10 cellular contexts compared by ENCODE assay signal in genomic region chr12:47807338-47807737, GRCh38. TPM values are rescaled to one million over a fixed set of nuclear protein-coding genes. Genes with fewer than 3 reads are reported as not detected.
DNase-seq lines count a peak whose midpoint lies in the region; ATAC-seq lines count a peak whose summit lies in the region.
"Had no signal": no experiment of that assay in that cellular context is flagged by ENCODE, and none has a peak within 500 bp of the region (broad histone marks: within the 10 kb centered on the region; RNA-seq: fewer than 3 reads in every experiment).

No MANE protein-coding gene starts in this region.

- H3K36me3 Mint-ChIP-seq in activated CD4-positive, alpha-beta memory T cell treated with anti-CD3 and anti-CD28 coated beads for 36 hours = peaks cover 61% of the 10 kb centered on the region

- peak; percentile 26 for DNase-seq in GM23248
- DNase-seq in activated CD4-positive, alpha-beta memory T cell treated with anti-CD3 and anti-CD28 coated beads for 36 hours = no peak
- no peak for DNase-seq in left cardiac atrium
- DNase-seq in activated CD8-positive, alpha-beta memory T cell treated with anti-CD3 and anti-CD28 coated beads for 24 hours = no peak
- no peak for DNase-seq in DMS 273 (lab: John Stamatoyannopoulos, UW; ENCODE audit: unreplicated experiment)
- DNase-seq in NCI-H69 (lab: John Stamatoyannopoulos, UW) = no peak
- no peak for DNase-seq in NCI-H2196 (lab: John Stamatoyannopoulos, UW; ENCODE audit: unreplicated experiment)
- DNase-seq: foreskin melanocyte, NCI-H345 had no signal

- peaks cover 100% of the 10 kb centered on the region for H3K79me2 ChIP-seq in GM23248 (ENCODE audit: insufficient read depth)

- H3K4me3 ChIP-seq in GM23248 = no peak overlapping the region
- peak overlapping the region in 2 of 3 donors; percentile 29 to 43 for H3K4me3 ChIP-seq in skeletal muscle tissue (ENCODE audit: low read length in 3 of 3)

- H3K36me3 ChIP-seq in GM23248 (ENCODE audit: low read depth) (peaks cover 7% of the 10 kb centered on the region; the same call in 1 of the 2 replicates), skeletal muscle tissue (ENCODE audit: control insufficient read depth in 3 of 3, insufficient read depth in 3 of 3, low read length in 3 of 3) (peaks cover 0 to 9% (median 4%) of the 10 kb centered on the region in 3 donors)

- no peaks in the 10 kb centered on the region for H3K9me2 ChIP-seq in GM23248 (ENCODE audit: insufficient read depth)

- H2AFZ ChIP-seq in GM23248 = no peak overlapping the region

- H3K9ac ChIP-seq in GM23248 = peak overlapping the region; percentile 85
- peak overlapping the region; percentile 8 to 76 (median 68) for H3K9ac ChIP-seq in skeletal muscle tissue (ENCODE audit: low read depth in 1 of 3, low read length in 3 of 3)

- peak overlapping the region; percentile 99 for H3K27ac Mint-ChIP-seq in activated CD4-positive, alpha-beta memory T cell treated with anti-CD3 and anti-CD28 coated beads for 36 hours

- H3K4me1 ChIP-seq in GM23248 (ENCODE audit: insufficient read depth) (peaks cover 66% of the 10 kb centered on the region), skeletal muscle tissue (ENCODE audit: control insufficient read depth in 3 of 3, insufficient read depth in 3 of 3, low read length in 3 of 3) (peaks cover 90 to 96% (median 94%) of the 10 kb centered on the region in 3 donors)

- H3F3A ChIP-seq in GM23248 (ENCODE audit: insufficient read depth) = peaks cover 42% of the 10 kb centered on the region

- POLR2A ChIA-PET in activated CD4-positive, alpha-beta memory T cell treated with anti-CD3 and anti-CD28 coated beads for 36 hours (lab: Charles Lee) = interaction anchor here (0.7 to 16.2 kb wide), 22 partner anchors 7 to 103 kb away, joined by 3 to 540 read pairs (median 4); partner anchors contain the start of genes HDAC7, RPAP3 and VDR

- H3K4me2 ChIP-seq in GM23248 (ENCODE audit: unreplicated experiment) = peak overlapping the region; percentile 51

- no peaks in the 10 kb centered on the region for H3K27me3 Mint-ChIP-seq in activated CD4-positive, alpha-beta memory T cell treated with anti-CD3 and anti-CD28 coated beads for 36 hours

- H3K27ac ChIP-seq in GM23248 (peak overlapping the region; percentile 99), skeletal muscle tissue (ENCODE audit: low read depth, low read length) (peak overlapping the region; percentile 88)

- H3K4me1 Mint-ChIP-seq in activated CD4-positive, alpha-beta memory T cell treated with anti-CD3 and anti-CD28 coated beads for 36 hours (ENCODE audit: low read depth) = peaks cover 96% of the 10 kb centered on the region

- H3K27me3 ChIP-seq in GM23248 (replicated peaks; ENCODE audit: insufficient read depth) (no peaks in the 10 kb centered on the region), skeletal muscle tissue (ENCODE audit: control insufficient read depth in 3 of 3, insufficient read depth in 3 of 3, low read length in 3 of 3) (no peaks in the 10 kb centered on the region)

- CTCF ChIA-PET in activated CD4-positive, alpha-beta memory T cell treated with anti-CD3 and anti-CD28 coated beads for 36 hours (lab: Charles Lee) = interaction anchor here (0.8 to 28.1 kb wide), 20 partner anchors 9 to 392 kb away, joined by 3 to 795 read pairs (median 7); partner anchors contain the start of genes HDAC7, RPAP3, SLC48A1 and TMEM106C

- WGBS in GM23248 (ENCODE audit: low coverage in 1 of 2, low lambda C conversion rate in 2 of 2, missing lambda C conversion rate in 2 of 2), 2 experiments = 33 to 38% methylated on average over 5 of the region's 5 CpGs

- ATAC-seq in left cardiac atrium = peak; percentile 24 to 32

- H3K4me3 Mint-ChIP-seq in activated CD4-positive, alpha-beta memory T cell treated with anti-CD3 and anti-CD28 coated beads for 36 hours = peak overlapping the region; percentile 73

- H4K20me1 ChIP-seq in GM23248 (ENCODE audit: insufficient read depth) = peaks cover 6% of the 10 kb centered on the region; the same call in 1 of the 2 replicates

- H3K9me3 Mint-ChIP-seq in activated CD4-positive, alpha-beta memory T cell treated with anti-CD3 and anti-CD28 coated beads for 36 hours = no peaks in the 10 kb centered on the region

- intact Hi-C loops in activated CD4-positive, alpha-beta memory T cell treated with anti-CD3 and anti-CD28 coated beads for 36 hours (cut with micrococcal nuclease) = no loop called here
- intact Hi-C loops in left cardiac atrium (cut with DNase I) = no loop called here

- no peaks in the 10 kb centered on the region for H3K9me3 ChIP-seq in GM23248 (ENCODE audit: low read depth)
- H3K9me3 ChIP-seq in skeletal muscle tissue (ENCODE audit: control insufficient read depth in 3 of 3, low read length in 3 of 3) = no peaks in the 10 kb centered on the region

- in situ Hi-C loops in GM23248 (cut with MboI) = no loop called here

RNA-seq across cellular contexts. Expression of gene HDAC7, which starts 12.4 kb away (rescaled TPM):
- total RNA-seq in GM23248 (2014; rRNA removed; shearing (Covaris generic)) = 62.9 and 72.3 TPM in 2 replicates
- polyA plus RNA-seq in GM23248 (2016; fragmentation: Nextera tagmentation; extraction: Ambion mirVana) = 45.3 and 46.2 TPM in 2 replicates
- total RNA-seq in activated CD4-positive, alpha-beta memory T cell treated with anti-CD3 and anti-CD28 coated beads for 36 hours = 100 to 1,000 TPM; 257 to 280 TPM
- total RNA-seq in left cardiac atrium = 10 to 100 TPM; 41.6 to 58.0 TPM
- 21.4 TPM for total RNA-seq in skeletal muscle tissue

RNA-seq across cellular contexts. Expression of gene SLC48A1, which starts 34.3 kb away (rescaled TPM):
- 16.4 and 20.9 TPM in 2 replicates for total RNA-seq in GM23248 (2014; rRNA removed; shearing (Covaris generic))
- polyA plus RNA-seq in GM23248 (2016; fragmentation: Nextera tagmentation; extraction: Ambion mirVana) = 19.1 and 21.8 TPM in 2 replicates
- 10 to 100 TPM; 13.7 to 16.2 TPM for total RNA-seq in activated CD4-positive, alpha-beta memory T cell treated with anti-CD3 and anti-CD28 coated beads for 36 hours
- 10 to 100 TPM; 22.1 to 28.9 TPM for total RNA-seq in left cardiac atrium
- 7.8 TPM for total RNA-seq in skeletal muscle tissue

RNA-seq across cellular contexts. Expression of gene RAPGEF3, which starts 48.7 kb away (rescaled TPM):
- total RNA-seq in GM23248 (2014; rRNA removed; shearing (Covaris generic)) = 1.3 and 3.7 TPM in 2 replicates
- polyA plus RNA-seq in GM23248 (2016; fragmentation: Nextera tagmentation; extraction: Ambion mirVana) = 1.1 and 1.4 TPM in 2 replicates
- total RNA-seq in activated CD4-positive, alpha-beta memory T cell treated with anti-CD3 and anti-CD28 coated beads for 36 hours = 1 to 10 TPM; 2.1 to 2.5 TPM
- 10 to 100 TPM; 27.3 to 35.9 TPM for total RNA-seq in left cardiac atrium
- 8.4 TPM for total RNA-seq in skeletal muscle tissue
